Comparison of ENCODE assay signal across 1 cellular context in the genomic region with DNA sequence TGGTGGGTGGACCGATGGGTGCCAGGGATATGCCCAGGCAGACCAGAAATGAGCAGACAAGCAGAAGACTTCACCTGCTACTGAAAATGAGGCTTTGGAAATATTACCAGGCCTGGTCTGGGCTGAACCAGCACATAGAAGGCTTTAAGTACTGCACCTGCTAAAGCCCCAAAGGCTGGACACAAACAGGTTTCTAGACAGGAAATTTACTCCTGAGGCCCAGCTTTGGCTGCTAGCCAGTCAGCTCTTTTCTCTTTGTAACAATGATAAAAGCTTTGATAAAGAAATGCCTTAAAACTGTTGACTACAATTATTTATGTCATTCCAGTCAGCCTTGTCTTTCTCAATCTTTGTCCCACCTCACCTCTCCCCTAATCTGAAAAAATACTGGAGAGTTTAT.
TF ChIP-seq lines count a peak whose summit lies in the region.

No MANE protein-coding gene starts in this region.

TF ChIP-seq in HEK293, 187 proteins besides CTCF, POLR2A, EP300 and RAD21 (continued from another document):
- TF ChIP-seq, protein P1, sequence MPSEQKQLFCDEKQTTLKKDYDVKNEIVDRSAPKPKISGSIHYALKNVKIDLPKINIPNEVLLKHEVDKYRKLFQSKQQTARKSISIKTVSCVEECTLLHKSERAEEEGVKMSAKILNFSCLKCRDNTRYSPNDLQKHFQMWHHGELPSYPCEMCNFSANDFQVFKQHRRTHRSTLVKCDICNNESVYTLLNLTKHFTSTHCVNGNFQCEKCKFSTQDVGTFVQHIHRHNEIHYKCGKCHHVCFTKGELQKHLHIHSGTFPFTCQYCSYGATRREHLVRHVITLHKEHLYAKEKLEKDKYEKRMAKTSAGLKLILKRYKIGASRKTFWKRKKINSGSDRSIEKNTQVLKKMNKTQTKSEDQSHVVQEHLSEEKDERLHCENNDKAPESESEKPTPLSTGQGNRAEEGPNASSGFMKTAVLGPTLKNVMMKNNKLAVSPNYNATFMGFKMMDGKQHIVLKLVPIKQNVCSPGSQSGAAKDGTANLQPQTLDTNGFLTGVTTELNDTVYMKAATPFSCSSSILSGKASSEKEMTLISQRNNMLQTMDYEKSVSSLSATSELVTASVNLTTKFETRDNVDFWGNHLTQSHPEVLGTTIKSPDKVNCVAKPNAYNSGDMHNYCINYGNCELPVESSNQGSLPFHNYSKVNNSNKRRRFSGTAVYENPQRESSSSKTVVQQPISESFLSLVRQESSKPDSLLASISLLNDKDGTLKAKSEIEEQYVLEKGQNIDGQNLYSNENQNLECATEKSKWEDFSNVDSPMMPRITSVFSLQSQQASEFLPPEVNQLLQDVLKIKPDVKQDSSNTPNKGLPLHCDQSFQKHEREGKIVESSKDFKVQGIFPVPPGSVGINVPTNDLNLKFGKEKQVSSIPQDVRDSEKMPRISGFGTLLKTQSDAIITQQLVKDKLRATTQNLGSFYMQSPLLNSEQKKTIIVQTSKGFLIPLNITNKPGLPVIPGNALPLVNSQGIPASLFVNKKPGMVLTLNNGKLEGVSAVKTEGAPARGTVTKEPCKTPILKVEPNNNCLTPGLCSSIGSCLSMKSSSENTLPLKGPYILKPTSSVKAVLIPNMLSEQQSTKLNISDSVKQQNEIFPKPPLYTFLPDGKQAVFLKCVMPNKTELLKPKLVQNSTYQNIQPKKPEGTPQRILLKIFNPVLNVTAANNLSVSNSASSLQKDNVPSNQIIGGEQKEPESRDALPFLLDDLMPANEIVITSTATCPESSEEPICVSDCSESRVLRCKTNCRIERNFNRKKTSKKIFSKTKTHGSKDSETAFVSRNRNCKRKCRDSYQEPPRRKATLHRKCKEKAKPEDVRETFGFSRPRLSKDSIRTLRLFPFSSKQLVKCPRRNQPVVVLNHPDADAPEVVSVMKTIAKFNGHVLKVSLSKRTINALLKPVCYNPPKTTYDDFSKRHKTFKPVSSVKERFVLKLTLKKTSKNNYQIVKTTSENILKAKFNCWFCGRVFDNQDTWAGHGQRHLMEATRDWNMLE (tag by site-specific recombination; conservative IDR thresholded peaks at IDR 0.05; ENCODE audit: low read depth), result 0 out of 2 replicates have a peak, but pooled peaks have one; percentile 14
- TF ChIP-seq HOXD13 (CRISPR knock-in tag; IDR thresholded peaks at IDR 0.05; ENCODE audit: borderline replicate concordance) (no peak), MZF1 (tag by site-specific recombination; IDR thresholded peaks at IDR 0.05; ENCODE audit: borderline replicate concordance) (peak; percentile 92; the same call in 1 of the 2 replicates), ZNF394 (tag by site-specific recombination; IDR thresholded peaks at IDR 0.05; ENCODE audit: borderline replicate concordance) (no peak), SP2 (tag by site-specific recombination; IDR thresholded peaks at IDR 0.05) (no peak), ZNF626 (tag by site-specific recombination; IDR thresholded peaks at IDR 0.05) (no peak), ZNF341 (tag by site-specific recombination; IDR thresholded peaks at IDR 0.05; ENCODE audit: low read depth) (no peak), ZNF146 (tag by site-specific recombination; IDR thresholded peaks at IDR 0.05) (no peak), ZNF747 (tag by site-specific recombination; IDR thresholded peaks at IDR 0.05) (no peak)
- TF ChIP-seq, protein P2, sequence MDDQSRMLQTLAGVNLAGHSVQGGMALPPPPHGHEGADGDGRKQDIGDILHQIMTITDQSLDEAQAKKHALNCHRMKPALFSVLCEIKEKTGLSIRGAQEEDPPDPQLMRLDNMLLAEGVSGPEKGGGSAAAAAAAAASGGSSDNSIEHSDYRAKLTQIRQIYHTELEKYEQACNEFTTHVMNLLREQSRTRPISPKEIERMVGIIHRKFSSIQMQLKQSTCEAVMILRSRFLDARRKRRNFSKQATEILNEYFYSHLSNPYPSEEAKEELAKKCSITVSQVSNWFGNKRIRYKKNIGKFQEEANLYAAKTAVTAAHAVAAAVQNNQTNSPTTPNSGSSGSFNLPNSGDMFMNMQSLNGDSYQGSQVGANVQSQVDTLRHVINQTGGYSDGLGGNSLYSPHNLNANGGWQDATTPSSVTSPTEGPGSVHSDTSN (CRISPR knock-in tag; IDR thresholded peaks at IDR 0.05), result no peak
- TF ChIP-seq, protein P3, sequence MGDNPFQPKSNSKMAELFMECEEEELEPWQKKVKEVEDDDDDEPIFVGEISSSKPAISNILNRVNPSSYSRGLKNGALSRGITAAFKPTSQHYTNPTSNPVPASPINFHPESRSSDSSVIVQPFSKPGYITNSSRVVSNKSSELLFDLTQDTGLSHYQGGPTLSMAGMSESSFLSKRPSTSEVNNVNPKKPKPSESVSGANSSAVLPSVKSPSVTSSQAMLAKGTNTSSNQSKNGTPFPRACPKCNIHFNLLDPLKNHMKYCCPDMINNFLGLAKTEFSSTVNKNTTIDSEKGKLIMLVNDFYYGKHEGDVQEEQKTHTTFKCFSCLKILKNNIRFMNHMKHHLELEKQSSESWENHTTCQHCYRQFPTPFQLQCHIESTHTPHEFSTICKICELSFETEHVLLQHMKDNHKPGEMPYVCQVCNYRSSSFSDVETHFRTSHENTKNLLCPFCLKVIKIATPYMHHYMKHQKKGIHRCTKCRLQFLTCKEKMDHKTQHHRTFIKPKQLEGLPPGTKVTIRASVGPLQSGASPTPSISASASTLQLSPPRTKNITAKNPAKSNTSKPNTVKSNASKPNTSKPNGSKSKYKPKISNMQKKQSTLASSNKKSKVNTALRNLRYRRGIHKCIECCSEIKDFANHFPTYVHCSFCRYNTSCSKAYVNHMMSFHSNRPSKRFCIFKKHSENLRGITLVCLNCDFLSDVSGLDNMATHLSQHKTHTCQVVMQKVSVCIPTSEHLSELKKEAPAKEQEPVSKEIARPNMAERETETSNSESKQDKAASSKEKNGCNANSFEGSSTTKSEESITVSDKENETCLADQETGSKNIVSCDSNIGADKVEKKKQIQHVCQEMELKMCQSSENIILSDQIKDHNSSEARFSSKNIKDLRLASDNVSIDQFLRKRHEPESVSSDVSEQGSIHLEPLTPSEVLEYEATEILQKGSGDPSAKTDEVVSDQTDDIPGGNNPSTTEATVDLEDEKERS (tag by site-specific recombination; IDR thresholded peaks at IDR 0.05), result no peak
TF ChIP-seq in HEK293: peak in this region for 4.
